ENCODE assay signal across 11 cellular contexts in genomic region chr19:47258895-47259555, GRCh38. TPM values are rescaled to one million over a fixed set of nuclear protein-coding genes. Genes with fewer than 3 reads are reported as not detected.
A peak's percentile ranks its signal among the peaks of the same experiment; 100 is the strongest.
DNase-seq lines count a peak whose midpoint lies in the region; ATAC-seq and TF ChIP-seq lines count a peak whose summit lies in the region.
"Had no signal": no experiment of that assay in that cellular context is flagged by ENCODE, and none has a peak within 500 bp of the region (broad histone marks: within the 10 kb centered on the region; RNA-seq: fewer than 3 reads in every experiment).

No MANE protein-coding gene starts in this region.

- no peaks in the 10 kb centered on the region for H3K9me3 Mint-ChIP-seq in T-helper 2 cell treated with Interferon-gamma antibody and Interleukin-4, amounts not matched to agents 5 μg/mL and 100 μg/mL, for 36 hours
- H3K9me3 Mint-ChIP-seq in WTC11, result no peaks in the 10 kb centered on the region
- no peaks in the 10 kb centered on the region for H3K9me3 Mint-ChIP-seq in stimulated activated effector memory CD8-positive, alpha-beta T cell treated with anti-CD3 and anti-CD28 coated beads, Interleukin-12 subunit alpha, Interleukin-12 subunit beta, amount 100 ng/mL, for 72 hours

- intact Hi-C loops in upper lobe of right lung (cut with DNase I), result no loop called here

- no peak for DNase-seq in T-helper 2 cell treated with Interferon-gamma antibody and Interleukin-4, amounts not matched to agents 5 μg/mL and 100 μg/mL, for 36 hours (ENCODE audit: low spot score)
- DNase-seq in T-helper 2 cell (no peak), WTC11 (ENCODE audit: low spot score) (no peak), upper lobe of right lung (no peak)
- DNase-seq in stimulated activated effector memory CD8-positive, alpha-beta T cell treated with anti-CD3 and anti-CD28 coated beads, Interleukin-12 subunit alpha, Interleukin-12 subunit beta, amount 100 ng/mL, for 72 hours (ENCODE audit: low spot score in 2 of 2), result no peak
- no peak for DNase-seq in stimulated activated CD4-positive, alpha-beta T cell treated with anti-CD3 and anti-CD28 coated beads, Interleukin-4, amount 100 ng/mL, for 4 hours
- DNase-seq: heart left ventricle, Right ventricle myocardium superior had no signal

- no peaks in the 10 kb centered on the region for H3K9me3 ChIP-seq in iPS-15b (ENCODE audit: control insufficient read depth, insufficient read depth, low read length)
- no peaks in the 10 kb centered on the region for H3K9me3 ChIP-seq in upper lobe of right lung
- H3K9me3 ChIP-seq: heart left ventricle had no signal

- H3K27ac ChIP-seq in upper lobe of right lung, result no peak overlapping the region

- peak overlapping the region; percentile 4 for H3K27ac Mint-ChIP-seq in T-helper 2 cell treated with Interferon-gamma antibody and Interleukin-4, amounts not matched to agents 5 μg/mL and 100 μg/mL, for 36 hours
- peak overlapping the region; percentile 69; the same call in 1 of the 2 replicates for H3K27ac Mint-ChIP-seq in WTC11
- peak overlapping the region; percentile 99 for H3K27ac Mint-ChIP-seq in stimulated activated effector memory CD8-positive, alpha-beta T cell treated with anti-CD3 and anti-CD28 coated beads, Interleukin-12 subunit alpha, Interleukin-12 subunit beta, amount 100 ng/mL, for 72 hours

- H3K4me1 Mint-ChIP-seq in T-helper 2 cell treated with Interferon-gamma antibody and Interleukin-4, amounts not matched to agents 5 μg/mL and 100 μg/mL, for 36 hours (ENCODE audit: low read depth), result peaks cover 31% of the 10 kb centered on the region
- peaks cover 12% of the 10 kb centered on the region for H3K4me1 Mint-ChIP-seq in WTC11
- peaks cover 47% of the 10 kb centered on the region for H3K4me1 Mint-ChIP-seq in stimulated activated effector memory CD8-positive, alpha-beta T cell treated with anti-CD3 and anti-CD28 coated beads, Interleukin-12 subunit alpha, Interleukin-12 subunit beta, amount 100 ng/mL, for 72 hours

- peaks cover 39% of the 10 kb centered on the region for H3K36me3 Mint-ChIP-seq in T-helper 2 cell treated with Interferon-gamma antibody and Interleukin-4, amounts not matched to agents 5 μg/mL and 100 μg/mL, for 36 hours (ENCODE audit: low read depth)
- H3K36me3 Mint-ChIP-seq in WTC11, result peaks cover 43% of the 10 kb centered on the region
- peaks cover 81% of the 10 kb centered on the region for H3K36me3 Mint-ChIP-seq in stimulated activated effector memory CD8-positive, alpha-beta T cell treated with anti-CD3 and anti-CD28 coated beads, Interleukin-12 subunit alpha, Interleukin-12 subunit beta, amount 100 ng/mL, for 72 hours

- CTCF ChIA-PET in WTC11 (lab: Charles Lee), result no interaction called here

- peaks cover 25% of the 10 kb centered on the region for H3K36me3 ChIP-seq in iPS-15b (ENCODE audit: control insufficient read depth, insufficient read depth, low read length)
- H3K36me3 ChIP-seq in upper lobe of right lung, result peaks cover 55% of the 10 kb centered on the region

- peaks cover 4% of the 10 kb centered on the region for H3K4me1 ChIP-seq in iPS-15b (ENCODE audit: control insufficient read depth, insufficient read depth, low read length)
- peaks cover 19% of the 10 kb centered on the region for H3K4me1 ChIP-seq in upper lobe of right lung

- H3K27me3 Mint-ChIP-seq in T-helper 2 cell treated with Interferon-gamma antibody and Interleukin-4, amounts not matched to agents 5 μg/mL and 100 μg/mL, for 36 hours (ENCODE audit: low read depth), result no peaks in the 10 kb centered on the region
- peaks cover 2% of the 10 kb centered on the region for H3K27me3 Mint-ChIP-seq in WTC11 (ENCODE audit: low read depth)

- H3K4me3 ChIP-seq in iPS-15b (ENCODE audit: low read depth, low read length) (no peak overlapping the region), upper lobe of right lung (no peak overlapping the region)

- no peaks in the 10 kb centered on the region for H3K27me3 ChIP-seq in iPS-15b (ENCODE audit: control insufficient read depth, insufficient read depth, low read length)
- no peaks in the 10 kb centered on the region for H3K27me3 ChIP-seq in upper lobe of right lung
- H3K27me3 ChIP-seq: heart left ventricle had no signal

- POLR2A ChIA-PET in WTC11 (lab: Charles Lee), result no interaction called here

- TF ChIP-seq CTCF in WTC11 (IDR thresholded peaks at IDR 0.05) (no peak), upper lobe of right lung (IDR thresholded peaks at IDR 0.05) (no peak)

- peak overlapping the region; percentile 47 for H3K9ac ChIP-seq in iPS-15b (ENCODE audit: low read depth, low read length)

- peak overlapping the region; percentile 90 for H3K4me3 Mint-ChIP-seq in T-helper 2 cell treated with Interferon-gamma antibody and Interleukin-4, amounts not matched to agents 5 μg/mL and 100 μg/mL, for 36 hours
- peak overlapping the region; percentile 57; the same call in 1 of the 2 replicates for H3K4me3 Mint-ChIP-seq in WTC11
- peak overlapping the region; percentile 95 for H3K4me3 Mint-ChIP-seq in stimulated activated effector memory CD8-positive, alpha-beta T cell treated with anti-CD3 and anti-CD28 coated beads, Interleukin-12 subunit alpha, Interleukin-12 subunit beta, amount 100 ng/mL, for 72 hours

- ATAC-seq in WTC11, result no peak
- ATAC-seq in stimulated activated effector memory CD8-positive, alpha-beta T cell treated with anti-CD3 and anti-CD28 coated beads, Interleukin-12 subunit alpha, Interleukin-12 subunit beta, amount 100 ng/mL, for 72 hours, result no peak
- no peak for ATAC-seq in upper lobe of right lung
- ATAC-seq in activated CD4-positive, CD25-positive, alpha-beta regulatory T cell treated with anti-CD3 and anti-CD28 coated beads, Interleukin-2, amount 50 U/mL, for 24 hours, result no peak
- ATAC-seq: heart left ventricle had no signal

TF ChIP-seq in WTC11, 78 proteins besides CTCF, POLR2A, EP300 and RAD21:
- no peak for TF ChIP-seq FOXP1 (CRISPR knock-in tag; IDR thresholded peaks at IDR 0.05; ENCODE audit: borderline replicate concordance)
- TF ChIP-seq NR2C2 (CRISPR knock-in tag; IDR thresholded peaks at IDR 0.05), result no peak
- TF ChIP-seq ZNF317 (CRISPR knock-in tag; IDR thresholded peaks at IDR 0.05; ENCODE audit: borderline replicate concordance, low read depth), result no peak
- TF ChIP-seq TEAD4 (CRISPR knock-in tag; IDR thresholded peaks at IDR 0.05), result no peak
- TF ChIP-seq ZNF416 (CRISPR knock-in tag; IDR thresholded peaks at IDR 0.05), result no peak
- no peak for TF ChIP-seq RORB (CRISPR knock-in tag; IDR thresholded peaks at IDR 0.05)
- TF ChIP-seq MLX (CRISPR knock-in tag; IDR thresholded peaks at IDR 0.05), result no peak
- TF ChIP-seq GABPB1 (CRISPR knock-in tag; IDR thresholded peaks at IDR 0.05), result no peak
- no peak for TF ChIP-seq ZNF232 (CRISPR knock-in tag; IDR thresholded peaks at IDR 0.05)
- no peak for TF ChIP-seq ERG (CRISPR knock-in tag; IDR thresholded peaks at IDR 0.05)
- no peak for TF ChIP-seq ZNF423 (CRISPR knock-in tag; IDR thresholded peaks at IDR 0.05)
- no peak for TF ChIP-seq PREB (CRISPR knock-in tag; IDR thresholded peaks at IDR 0.05; ENCODE audit: borderline replicate concordance)
- no peak for TF ChIP-seq ATF1 (CRISPR knock-in tag; IDR thresholded peaks at IDR 0.05)
- no peak for TF ChIP-seq ZNF396 (CRISPR knock-in tag; IDR thresholded peaks at IDR 0.05; ENCODE audit: borderline replicate concordance)

RNA-seq across cellular contexts. Expression of gene CCDC9, which starts 2.7 kb away (rescaled TPM):
- total RNA-seq in WTC11 (2021), result 30.4 to 37.7 TPM (median 33.0 TPM) in 3 replicates
- 36.1 TPM for total RNA-seq in upper lobe of right lung

RNA-seq across cellular contexts. Expression of gene INAFM1, which starts 15.7 kb away (rescaled TPM):
- 7.0 to 8.1 TPM (median 7.3 TPM) in 3 replicates for total RNA-seq in WTC11 (2021)
- total RNA-seq in upper lobe of right lung, result 18.2 TPM

RNA-seq across cellular contexts. Expression of gene BBC3, which starts 28.0 kb away (rescaled TPM):
- total RNA-seq in WTC11 (2021) (29.4 to 49.5 TPM (median 32.2 TPM) in 3 replicates), upper lobe of right lung (20.1 TPM)

RNA-seq across cellular contexts. Expression of gene C5AR1, which starts 50.6 kb away (rescaled TPM):
- total RNA-seq in WTC11 (2021) (0.18 to 0.32 TPM (median 0.28 TPM) in 3 replicates), upper lobe of right lung (58.9 TPM)
- total RNA-seq: myocyte had no signal

Comparison
In these comparisons a context has a peak if more than half of its experiments do, and no peak if none do; other contexts are left out.
1. H3K27ac Mint-ChIP-seq: peak in every context shown above with its lines; median percentile 99 in stimulated activated effector memory CD8-positive, alpha-beta T cell treated with anti-CD3 and anti-CD28 coated beads, Interleukin-12 subunit alpha, Interleukin-12 subunit beta, amount 100 ng/mL, for 72 hours; 69 in WTC11; 4 in T-helper 2 cell treated with Interferon-gamma antibody and Interleukin-4, amounts not matched to agents 5 μg/mL and 100 μg/mL, for 36 hours.